ENCODE assay signal across 8 cellular contexts in the genomic region with DNA sequence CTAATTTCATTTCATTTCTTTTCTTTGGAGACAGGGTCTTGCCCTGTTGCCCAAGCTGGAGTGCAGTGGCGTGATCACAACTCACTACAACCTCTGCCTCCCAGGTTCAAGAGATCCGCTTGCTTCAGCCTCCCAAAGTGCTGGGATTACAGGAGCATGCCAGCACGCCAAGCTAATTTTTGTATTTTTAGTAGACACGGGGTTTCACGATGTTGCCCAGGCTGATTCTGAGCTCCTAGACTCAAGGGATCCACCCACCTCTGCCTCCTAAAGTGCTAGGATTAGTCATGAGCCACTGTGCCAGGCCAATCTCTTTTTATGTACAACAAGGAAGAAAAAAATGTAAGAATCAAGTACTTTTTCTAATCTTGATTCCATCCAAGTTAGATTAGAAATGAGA. TPM values are rescaled to one million over a fixed set of nuclear protein-coding genes. Genes with fewer than 3 reads are reported as not detected.
DNase-seq lines count a peak whose midpoint lies in the region; ATAC-seq and TF ChIP-seq lines count a peak whose summit lies in the region.

No MANE protein-coding gene starts in this region.

- no peaks in the 10 kb centered on the region for H3K9me3 ChIP-seq in CD4-positive, alpha-beta T cell (ENCODE audit: control insufficient read depth, low read length)
- H3K9me3 ChIP-seq in Panc1 (ENCODE audit: control insufficient read depth, insufficient read depth, low read depth, low read length) (no peaks in the 10 kb centered on the region), mammary epithelial cell (replicated peaks; ENCODE audit: insufficient read depth, low read length) (no peaks in the 10 kb centered on the region), transverse colon (no peaks in the 10 kb centered on the region)

- H3K27ac Mint-ChIP-seq in CD4-positive, alpha-beta T cell, result peak overlapping the region; percentile 92
- peak overlapping the region; percentile 63 for H3K27ac Mint-ChIP-seq in memory B cell

- intact Hi-C loops in CD4-positive, alpha-beta T cell (cut with DNase I, micrococcal nuclease), result loop anchor here in 1 of 2 experiments (5.0 kb wide), 1 partner anchor 39 kb away; no protein-coding TSS in a partner anchor
- intact Hi-C loops in Panc1 (cut with micrococcal nuclease; ENCODE audit: unreplicated experiment) (no loop called here), mammary epithelial cell (cut with micrococcal nuclease) (loop anchor here (1.0 to 2.0 kb wide), 2 partner anchors 8 to 18 kb away; no protein-coding TSS in a partner anchor), transverse colon (cut with DNase I; ENCODE audit: low total_unique reads) (no loop called here)

- POLR2A ChIA-PET in CD4-positive, alpha-beta T cell (lab: Charles Lee), result interaction anchor here (3.3 to 4.4 kb wide), 2 partner anchors 10 to 20 kb away, joined by 20 to 50 read pairs; partner anchors contain the start of gene KMT2E
- POLR2A ChIA-PET in Panc1 (lab: Charles Lee), result no interaction called here

- CTCF ChIA-PET in CD4-positive, alpha-beta T cell (lab: Charles Lee), result interaction anchor here (1.1 to 1.9 kb wide), 2 partner anchors 10 to 22 kb away, joined by 5 to 8 read pairs; no protein-coding TSS in a partner anchor
- CTCF ChIA-PET in Panc1 (lab: Charles Lee) (no interaction called here), mammary epithelial cell (lab: Charles Lee; ENCODE audit: low non-redundant PET) (no interaction called here)

- in situ Hi-C loops in Panc1 (cut with HindIII; ENCODE audit: low pct_unique_long_range_greater_than_20kb, low sequenced_read_pairs) (no loop called here), mammary epithelial cell (cut with MboI; ENCODE audit: low sequenced_read_pairs in 2 of 2) (no loop called here), transverse colon (cut with MboI; ENCODE audit: low pct_ligation_motif_present in 1 of 4, low pct_unique_long_range_greater_than_20kb in 1 of 4, low sequenced_read_pairs in 3 of 4) (no loop called here)

- H3K79me2 ChIP-seq in mammary epithelial cell (ENCODE audit: insufficient read depth, low read length), result peaks cover 100% of the 10 kb centered on the region

- TF ChIP-seq CTCF in CD4-positive, alpha-beta T cell (IDR thresholded peaks at IDR 0.05), result no peak
- TF ChIP-seq CTCF in Panc1 (IDR thresholded peaks at IDR 0.05) (no peak), mammary epithelial cell (conservative IDR thresholded peaks at IDR 0.05 in 1 of 2, IDR thresholded peaks at IDR 0.05 in 1 of 2; ENCODE audit: extremely low read depth in 1 of 2, insufficient read depth in 1 of 2, low read depth in 1 of 2, low read length in 2 of 2) (no peak), transverse colon (IDR thresholded peaks at IDR 0.05) (no peak)

- H3K4me2 ChIP-seq in mammary epithelial cell (ENCODE audit: insufficient read depth, low read depth, low read length), result peak overlapping the region; percentile 58

- H3K27ac ChIP-seq in CD4-positive, alpha-beta T cell (ENCODE audit: low read depth, low read length), result peak overlapping the region; percentile 16
- H3K27ac ChIP-seq in Panc1 (ENCODE audit: low read length) (peak overlapping the region; percentile 52), mammary epithelial cell (ENCODE audit: insufficient read depth, low read depth, low read length) (peak overlapping the region; percentile 55), transverse colon (peak overlapping the region; percentile 98 to 100 (median 99))

- no TSS peak for BruUV-seq in Panc1 (replicated peaks; lab: Mats Ljungman, UMichigan)
- BruUV-seq in mammary epithelial cell (replicated peaks; lab: Mats Ljungman, UMichigan), result no TSS peak

- no peaks in the 10 kb centered on the region for H3K9me3 Mint-ChIP-seq in CD4-positive, alpha-beta T cell
- H3K9me3 Mint-ChIP-seq in memory B cell, result no peaks in the 10 kb centered on the region

- H4K20me1 ChIP-seq in mammary epithelial cell (ENCODE audit: insufficient read depth, low read length), result peaks cover 26% of the 10 kb centered on the region

- no peak for TF ChIP-seq EP300 in transverse colon (IDR thresholded peaks at IDR 0.05; ENCODE audit: low read depth)

- H3K4me1 Mint-ChIP-seq in CD4-positive, alpha-beta T cell (ENCODE audit: low read depth), result peaks cover 94% of the 10 kb centered on the region
- peaks cover 49% of the 10 kb centered on the region for H3K4me1 Mint-ChIP-seq in memory B cell

- no peak for TF ChIP-seq POLR2A in transverse colon (IDR thresholded peaks at IDR 0.05)

- DNase-seq in CD4-positive, alpha-beta T cell, result peak in 2 of 10 experiments; percentile 22 to 28
- DNase-seq in Panc1 (ENCODE audit: low read depth, low spot score) (no peak), mammary epithelial cell (peak; percentile 76), memory B cell (ENCODE audit: low spot score in 2 of 2) (no peak), transverse colon (peak; percentile 54), HuH-7 (ENCODE audit: low spot score) (no peak)

- H3K36me3 Mint-ChIP-seq in CD4-positive, alpha-beta T cell (ENCODE audit: low read depth), result peaks cover 58% of the 10 kb centered on the region
- H3K36me3 Mint-ChIP-seq in memory B cell, result peaks cover 26% of the 10 kb centered on the region

- dilution Hi-C loops in mammary epithelial cell (cut with HindIII; ENCODE audit: low sequenced_read_pairs), result no loop called here

- 23% methylated on average over 5 of the region's 5 CpGs for whole genome bisulfite sequencing in mammary epithelial cell (ENCODE audit: low coverage, missing lambda C conversion rate)
- WGBS in transverse colon (ENCODE audit: low coverage in 1 of 2), 2 donors, result 25 to 50% methylated on average over 1 to 5 of the region's 5 CpGs

- no peak overlapping the region for H3K9ac ChIP-seq in mammary epithelial cell (ENCODE audit: insufficient read depth, low read length)

- peaks cover 5% of the 10 kb centered on the region; the same call in 1 of the 2 replicates for H3K36me3 ChIP-seq in Panc1 (ENCODE audit: control insufficient read depth, insufficient read depth, low read length)
- H3K36me3 ChIP-seq in mammary epithelial cell (ENCODE audit: insufficient read depth, low read length), result peaks cover 2% of the 10 kb centered on the region
- H3K36me3 ChIP-seq in transverse colon, result peaks cover 0 to 3% (median 0%) of the 10 kb centered on the region in 4 donors

- H3K4me1 ChIP-seq in Panc1 (ENCODE audit: control insufficient read depth, insufficient read depth, low read length) (peaks cover 58% of the 10 kb centered on the region), mammary epithelial cell (ENCODE audit: insufficient read depth, low read length) (peaks cover 37% of the 10 kb centered on the region), transverse colon (peaks cover 74 to 99% (median 87%) of the 10 kb centered on the region in 4 donors)

- H2AFZ ChIP-seq in mammary epithelial cell (ENCODE audit: low read depth, low read length), result no peak overlapping the region

- H3K4me3 Mint-ChIP-seq in CD4-positive, alpha-beta T cell, result peak overlapping the region; percentile 67
- H3K4me3 Mint-ChIP-seq in memory B cell, result peak overlapping the region; percentile 37

- ATAC-seq in CD4-positive, alpha-beta T cell (ENCODE audit: poor library complexity), result peak; percentile 81
- peak; percentile 72 for ATAC-seq in Panc1
- ATAC-seq in memory B cell (ENCODE audit: low read depth), result no peak
- ATAC-seq in HG02759 (IDR thresholded peaks at IDR 0.05; ENCODE audit: unreplicated experiment), result no peak
- ATAC-seq in HG03196 (IDR thresholded peaks at IDR 0.05; ENCODE audit: unreplicated experiment), result no peak

- H3K27me3 ChIP-seq in CD4-positive, alpha-beta T cell (ENCODE audit: control insufficient read depth, insufficient read depth, low read length), result no peaks in the 10 kb centered on the region
- H3K27me3 ChIP-seq in Panc1 (ENCODE audit: control insufficient read depth, insufficient read depth, low read length) (no peaks in the 10 kb centered on the region), mammary epithelial cell (ENCODE audit: insufficient read depth, low read length) (no peaks in the 10 kb centered on the region), transverse colon (no peaks in the 10 kb centered on the region)

- no peaks in the 10 kb centered on the region for H3K27me3 Mint-ChIP-seq in CD4-positive, alpha-beta T cell
- H3K27me3 Mint-ChIP-seq in memory B cell, result no peaks in the 10 kb centered on the region

- H3K4me3 ChIP-seq in Panc1 (ENCODE audit: low read depth in 2 of 2, low read length in 2 of 2), result no peak overlapping the region
- peak overlapping the region; percentile 4 to 28 (median 9) for H3K4me3 ChIP-seq in mammary epithelial cell (replicated peaks in 1 of 3; ENCODE audit: insufficient read depth in 1 of 3, low read depth in 2 of 3, low read length in 3 of 3)
- peak overlapping the region in 1 of 4 donors; percentile 27 for H3K4me3 ChIP-seq in transverse colon

RNA-seq across cellular contexts. Expression of gene KMT2E, which starts 10.7 kb away (rescaled TPM):
- total RNA-seq in CD4-positive, alpha-beta T cell, result 100 to 1,000 TPM; 295 to 296 TPM
- 51.4 TPM for total RNA-seq in Panc1 (2021; ENCODE audit: unreplicated experiment)
- polyA plus RNA-seq in Panc1 (2012; ENCODE audit: insufficient read length), result 20.9 TPM
- 10 to 100 TPM; 41.2 to 72.2 TPM for total RNA-seq in mammary epithelial cell
- 2.4 TPM for polyA plus RNA-seq in mammary epithelial cell
- 57.9 TPM for polyA minus RNA-seq in mammary epithelial cell
- total RNA-seq in transverse colon, result 100 to 1,000 TPM in 3 of 4 donors, 10 to 100 TPM in 1; 86.8 to 362 (median 178) TPM

Comparison
In these comparisons a context has a peak if more than half of its experiments do, and no peak if none do; other contexts are left out.
1. ATAC-seq: peak in CD4-positive, alpha-beta T cell (single experiment) and Panc1 (single experiment); none in memory B cell (single experiment), HG02759 (single experiment) and HG03196 (single experiment).
2. DNase-seq: peak in mammary epithelial cell (single experiment) and transverse colon (single experiment); none in Panc1 (single experiment), memory B cell (0 of 2) and HuH-7 (single experiment).
3. H3K27ac ChIP-seq: peak in every context shown above with its lines; median percentile 99 in transverse colon; 55 in mammary epithelial cell; 52 in Panc1; 16 in CD4-positive, alpha-beta T cell.
4. H3K4me3 ChIP-seq: peak in mammary epithelial cell (3 of 3); none in Panc1 (0 of 2).